In the genomic region with DNA sequence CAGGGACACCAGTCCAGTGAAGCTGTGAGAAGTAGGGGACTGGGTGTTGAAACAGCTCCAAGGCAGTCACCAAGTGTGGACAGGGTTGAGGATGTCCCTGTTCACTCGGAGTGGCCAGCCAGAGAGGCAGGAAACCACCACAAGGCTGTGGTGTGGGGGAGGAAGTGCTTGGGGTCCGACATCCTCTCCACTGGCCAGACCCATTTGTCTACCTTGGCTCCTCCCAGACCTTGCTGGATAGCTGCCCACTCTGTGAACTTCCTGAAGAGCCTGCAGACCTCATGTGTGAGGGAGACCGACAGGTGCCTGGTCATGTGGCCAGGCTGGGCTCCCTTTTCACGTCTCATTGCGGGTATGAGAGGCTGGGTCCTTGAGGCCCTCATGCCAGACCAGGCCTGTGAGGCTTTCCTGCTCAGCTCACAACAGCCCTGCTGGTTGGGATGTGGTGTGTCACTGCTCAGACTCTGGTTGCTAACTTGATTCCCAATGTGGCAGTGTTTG, we compare ENCODE assay signal across 26 cellular contexts. TPM values are rescaled to one million over a fixed set of nuclear protein-coding genes. Genes with fewer than 3 reads are reported as not detected.
DNase-seq lines count a peak whose midpoint lies in the region; TF ChIP-seq lines count a peak whose summit lies in the region.
"Had no signal": no experiment of that assay in that cellular context is flagged by ENCODE, and none has a peak within 500 bp of the region (broad histone marks: within the 10 kb centered on the region; RNA-seq: fewer than 3 reads in every experiment).

No MANE protein-coding gene starts in this region.

- H3F3A ChIP-seq in smooth muscle cell (ENCODE audit: low read depth), result no peaks in the 10 kb centered on the region

- no peaks in the 10 kb centered on the region for H4K20me1 ChIP-seq in smooth muscle cell (ENCODE audit: low read depth)

- no peaks in the 10 kb centered on the region for H3K79me2 ChIP-seq in smooth muscle cell (ENCODE audit: low read depth)

- no peak overlapping the region for H3K4me2 ChIP-seq in smooth muscle cell
- H3K4me2 ChIP-seq: KMS-11, neural progenitor cell had no signal

- H3K9me3 ChIP-seq in subcutaneous abdominal adipose tissue (ENCODE audit: control insufficient read depth in 5 of 5, low read length in 5 of 5) (no peaks in the 10 kb centered on the region), smooth muscle cell (replicated peaks; ENCODE audit: low read depth) (no peaks in the 10 kb centered on the region)
- H3K9me3 ChIP-seq: psoas muscle, SJSA1 had no signal

- H3K9ac ChIP-seq in subcutaneous abdominal adipose tissue (ENCODE audit: low read length in 5 of 5) (no peak overlapping the region), smooth muscle cell (ENCODE audit: low read depth) (no peak overlapping the region)
- H3K9ac ChIP-seq: KMS-11, neural progenitor cell had no signal

- peak; percentile 4 for DNase-seq in KBM-7
- peak; percentile 2 for DNase-seq in RPMI8226
- DNase-seq in iPS-NIHi11 (ENCODE audit: low spot score), result peak; percentile 4
- no peak for DNase-seq in GM20000 (ENCODE audit: low spot score)
- DNase-seq in anterior cingulate cortex (lab: John Stamatoyannopoulos, UW), result no peak
- DNase-seq in SHP77 (lab: John Stamatoyannopoulos, UW), result no peak
- DNase-seq in smooth muscle cell (lab: John Stamatoyannopoulos, UW; ENCODE audit: unreplicated experiment), result no peak
- DNase-seq: activated CD8-positive, alpha-beta T cell treated with anti-CD3 and anti-CD28 coated beads for 36 hours; activated effector memory CD4-positive, alpha-beta T cell treated with Interleukin-2 at 50 U/mL for 16 hours; activated naive CD8-positive, alpha-beta T cell treated with anti-CD3 and anti-CD28 coated beads for 36 hours; activated T-cell treated with anti-CD3 and anti-CD28 coated beads for 4 hours; CD4-positive, CD25-positive, alpha-beta regulatory T cell; cerebellar nuclear complex; dorsolateral prefrontal cortex; head of caudate nucleus; NCI-H1092; NCI-H2081; NCI-H446 treated with DMSO at 0.1 percent for 48 hours; T-helper 1 cell had no signal

- H3K36me3 ChIP-seq in subcutaneous abdominal adipose tissue (ENCODE audit: control insufficient read depth in 5 of 5, insufficient read depth in 5 of 5, low read length in 5 of 5) (peaks cover 10 to 40% (median 38%) of the 10 kb centered on the region in 5 donors), smooth muscle cell (ENCODE audit: low read depth) (no peaks in the 10 kb centered on the region)
- H3K36me3 ChIP-seq: neural progenitor cell, SJSA1 had no signal

- H2AFZ ChIP-seq in smooth muscle cell (ENCODE audit: low read depth), result no peak overlapping the region
- H2AFZ ChIP-seq: neural progenitor cell had no signal

- H3K27me3 ChIP-seq in subcutaneous abdominal adipose tissue (ENCODE audit: control insufficient read depth in 5 of 5, insufficient read depth in 4 of 5, low read length in 5 of 5) (no peaks in the 10 kb centered on the region), smooth muscle cell (ENCODE audit: low read depth) (no peaks in the 10 kb centered on the region)
- H3K27me3 ChIP-seq: neural progenitor cell, SJSA1 had no signal

- in situ Hi-C loops in KBM-7 (cut with MboI; ENCODE audit: low pct_unique_long_range_greater_than_20kb, low sequenced_read_pairs), result no loop called here

- H3K4me3 ChIP-seq in subcutaneous abdominal adipose tissue (ENCODE audit: low read depth in 1 of 5, low read length in 5 of 5) (no peak overlapping the region), smooth muscle cell (no peak overlapping the region)
- H3K4me3 ChIP-seq: dorsolateral prefrontal cortex, neural progenitor cell, psoas muscle, SJSA1 had no signal

- peaks cover 10 to 26% (median 16%) of the 10 kb centered on the region in 5 donors for H3K4me1 ChIP-seq in subcutaneous abdominal adipose tissue (ENCODE audit: control insufficient read depth in 5 of 5, insufficient read depth in 5 of 5, low read length in 5 of 5)
- H3K4me1 ChIP-seq in smooth muscle cell (ENCODE audit: low read depth), result peaks cover 8% of the 10 kb centered on the region
- H3K4me1 ChIP-seq: psoas muscle, SJSA1 had no signal

- no peak for TF ChIP-seq CTCF in GM20000 (IDR thresholded peaks at IDR 0.05; ENCODE audit: extremely low read depth, missing control alignments)
- no peak for TF ChIP-seq CTCF in smooth muscle cell (IDR thresholded peaks at IDR 0.05; ENCODE audit: borderline replicate concordance, insufficient read depth, poor library complexity, severe bottlenecking)

- WGBS in smooth muscle cell (ENCODE audit: low lambda C conversion rate), result 84% methylated on average over 5 of the region's 5 CpGs

- peak overlapping the region; percentile 49 for H3K27ac ChIP-seq in subcutaneous abdominal adipose tissue (ENCODE audit: low read depth, low read length)
- H3K27ac ChIP-seq in smooth muscle cell (ENCODE audit: low read depth), result no peak overlapping the region
- H3K27ac ChIP-seq: dorsolateral prefrontal cortex, KMS-11, neural progenitor cell, psoas muscle, SJSA1 had no signal

RNA-seq across cellular contexts. Expression of a gene that starts 21.8 kb away (rescaled TPM):
- total RNA-seq in smooth muscle cell, result not detected in 2 replicates
- polyA plus RNA-seq in smooth muscle cell, result 0.13 TPM in 1 of 2 replicates, not detected in the other
- total RNA-seq: activated CD8-positive, alpha-beta T cell treated with anti-CD3 and anti-CD28 coated beads for 36 hours; activated naive CD8-positive, alpha-beta T cell treated with anti-CD3 and anti-CD28 coated beads for 36 hours; CD4-positive, CD25-positive, alpha-beta regulatory T cell; endothelial cell of umbilical vein; HT1080; SJSA1 had no signal
- polyA plus RNA-seq: CD4-positive, CD25-positive, alpha-beta regulatory T cell; endothelial cell of umbilical vein had no signal

Comparison
In these comparisons a context has a peak if more than half of its experiments do, and no peak if none do; other contexts are left out.
1. DNase-seq: peak in KBM-7 (single experiment), RPMI8226 (single experiment) and iPS-NIHi11 (single experiment); none in GM20000 (single experiment), anterior cingulate cortex (0 of 58), SHP77 (0 of 2) and smooth muscle cell (single experiment).